In the genomic region with DNA sequence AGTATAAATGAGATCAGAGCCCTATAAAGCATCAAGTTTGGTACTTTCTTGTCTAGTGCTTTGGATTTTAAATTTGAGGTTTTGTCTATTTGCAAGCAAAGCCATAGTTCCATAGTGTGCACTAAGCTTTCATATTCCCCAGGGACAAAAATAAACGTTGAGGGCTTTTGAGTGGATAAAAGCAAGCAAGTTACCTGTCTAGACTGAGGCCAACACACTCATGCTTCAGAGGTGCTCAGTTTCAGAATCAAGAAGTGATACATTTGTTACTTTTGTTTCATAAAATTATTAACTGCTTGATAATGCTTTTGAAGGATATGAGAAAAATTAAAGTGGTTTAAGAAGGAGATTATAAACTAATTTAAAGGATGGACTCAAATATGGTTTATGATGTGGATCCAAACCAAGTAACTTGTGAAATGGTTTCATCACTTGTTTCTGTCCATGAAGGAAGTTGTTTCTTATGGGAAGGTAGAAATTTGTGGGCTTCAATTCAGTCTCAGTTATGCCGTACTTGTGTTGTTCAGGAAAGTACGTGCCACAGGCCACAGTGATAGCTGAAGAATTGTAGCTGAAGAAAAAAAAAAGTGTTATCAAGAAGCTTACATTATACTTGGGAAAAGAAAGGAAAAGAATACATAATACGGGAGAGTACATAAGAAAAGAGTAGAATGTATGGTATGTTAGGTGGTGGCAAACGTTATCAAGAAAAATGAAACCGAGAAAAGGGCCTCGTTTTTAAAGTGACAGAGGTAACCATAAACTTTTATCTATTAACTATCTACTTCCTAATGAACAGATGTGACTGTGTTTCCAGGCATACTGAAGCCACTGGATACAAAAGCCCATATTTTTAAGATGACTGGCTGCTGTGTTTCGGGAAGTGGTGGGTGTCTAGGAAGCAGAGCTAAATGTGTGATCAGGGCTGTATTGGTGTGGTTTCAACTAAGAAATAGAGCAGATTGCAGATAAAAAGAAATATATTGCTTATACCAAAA, we compare ENCODE assay signal across 12 cellular contexts.
DNase-seq lines count a peak whose midpoint lies in the region; ATAC-seq lines count a peak whose summit lies in the region.
"Had no signal": no experiment of that assay in that cellular context is flagged by ENCODE, and none has a peak within 500 bp of the region (broad histone marks: within the 10 kb centered on the region; RNA-seq: fewer than 3 reads in every experiment).

No MANE protein-coding gene starts in this region.

- H3K9me3 Mint-ChIP-seq in activated T-helper 1 cell treated with anti-CD3 and anti-CD28 coated beads, Interleukin-12 subunit alpha, Interleukin-12 subunit beta, Interleukin-2, Interleukin-4 antibody, amounts not matched to agents 30 ng/mL and 10 ng/mL and 1 ng/mL, durations not matched to agents 14 hours and 24 hours and 36 hours: peaks cover 4% of the 10 kb centered on the region

- ATAC-seq in GM19397 (IDR thresholded peaks at IDR 0.05; ENCODE audit: unreplicated experiment): peak; percentile 71
- peak; percentile 80 for ATAC-seq in HG03097 (IDR thresholded peaks at IDR 0.05; ENCODE audit: low FRiP score, unreplicated experiment)
- ATAC-seq in GM19023 (IDR thresholded peaks at IDR 0.05; ENCODE audit: unreplicated experiment): no peak
- no peak for ATAC-seq in HG02884 (IDR thresholded peaks at IDR 0.05; ENCODE audit: unreplicated experiment)

- intact Hi-C loops in activated T-helper 1 cell treated with anti-CD3 and anti-CD28 coated beads, Interleukin-12 subunit alpha, Interleukin-12 subunit beta, Interleukin-2, Interleukin-4 antibody, amounts not matched to agents 30 ng/mL and 10 ng/mL and 1 ng/mL, durations not matched to agents 14 hours and 24 hours and 36 hours (cut with micrococcal nuclease): no loop called here

- H3K27me3 Mint-ChIP-seq in activated T-helper 1 cell treated with anti-CD3 and anti-CD28 coated beads, Interleukin-12 subunit alpha, Interleukin-12 subunit beta, Interleukin-2, Interleukin-4 antibody, amounts not matched to agents 30 ng/mL and 10 ng/mL and 1 ng/mL, durations not matched to agents 14 hours and 24 hours and 36 hours (ENCODE audit: insufficient read depth): no peaks in the 10 kb centered on the region

- H3K27ac Mint-ChIP-seq in activated T-helper 1 cell treated with anti-CD3 and anti-CD28 coated beads, Interleukin-12 subunit alpha, Interleukin-12 subunit beta, Interleukin-2, Interleukin-4 antibody, amounts not matched to agents 30 ng/mL and 10 ng/mL and 1 ng/mL, durations not matched to agents 14 hours and 24 hours and 36 hours: peak overlapping the region; percentile 37

- DNase-seq in EL: peak; percentile 18
- no peak for DNase-seq in activated T-helper 1 cell treated with anti-CD3 and anti-CD28 coated beads, Interleukin-12 subunit alpha, Interleukin-12 subunit beta, Interleukin-2, Interleukin-4 antibody, amounts not matched to agents 30 ng/mL and 10 ng/mL and 1 ng/mL, durations not matched to agents 14 hours and 24 hours and 36 hours (ENCODE audit: low spot score)
- DNase-seq in OCI-M1 (lab: John Stamatoyannopoulos, UW): no peak
- DNase-seq in NCI-H1092 treated with DMSO at 0.1 percent for 48 hours (lab: John Stamatoyannopoulos, UW): no peak
- DNase-seq: activated CD4-positive, alpha-beta T cell treated with anti-CD3 and anti-CD28 coated beads, Interleukin-2, amount 50 U/mL, for 1 hour; anterior cingulate cortex; SJCRH30; thyroid gland had no signal

- peaks cover 7% of the 10 kb centered on the region for H3K4me1 Mint-ChIP-seq in activated T-helper 1 cell treated with anti-CD3 and anti-CD28 coated beads, Interleukin-12 subunit alpha, Interleukin-12 subunit beta, Interleukin-2, Interleukin-4 antibody, amounts not matched to agents 30 ng/mL and 10 ng/mL and 1 ng/mL, durations not matched to agents 14 hours and 24 hours and 36 hours (ENCODE audit: low read depth)

- no peak overlapping the region for H3K4me3 Mint-ChIP-seq in activated T-helper 1 cell treated with anti-CD3 and anti-CD28 coated beads, Interleukin-12 subunit alpha, Interleukin-12 subunit beta, Interleukin-2, Interleukin-4 antibody, amounts not matched to agents 30 ng/mL and 10 ng/mL and 1 ng/mL, durations not matched to agents 14 hours and 24 hours and 36 hours

- H3K36me3 Mint-ChIP-seq in activated T-helper 1 cell treated with anti-CD3 and anti-CD28 coated beads, Interleukin-12 subunit alpha, Interleukin-12 subunit beta, Interleukin-2, Interleukin-4 antibody, amounts not matched to agents 30 ng/mL and 10 ng/mL and 1 ng/mL, durations not matched to agents 14 hours and 24 hours and 36 hours (ENCODE audit: low read depth): no peaks in the 10 kb centered on the region

Comparison
In these comparisons a context has a peak if more than half of its experiments do, and no peak if none do; other contexts are left out.
1. ATAC-seq: peak in GM19397 (single experiment) and HG03097 (single experiment); none in GM19023 (single experiment) and HG02884 (single experiment).